1 cellular context compared by ENCODE assay signal in the genomic region with DNA sequence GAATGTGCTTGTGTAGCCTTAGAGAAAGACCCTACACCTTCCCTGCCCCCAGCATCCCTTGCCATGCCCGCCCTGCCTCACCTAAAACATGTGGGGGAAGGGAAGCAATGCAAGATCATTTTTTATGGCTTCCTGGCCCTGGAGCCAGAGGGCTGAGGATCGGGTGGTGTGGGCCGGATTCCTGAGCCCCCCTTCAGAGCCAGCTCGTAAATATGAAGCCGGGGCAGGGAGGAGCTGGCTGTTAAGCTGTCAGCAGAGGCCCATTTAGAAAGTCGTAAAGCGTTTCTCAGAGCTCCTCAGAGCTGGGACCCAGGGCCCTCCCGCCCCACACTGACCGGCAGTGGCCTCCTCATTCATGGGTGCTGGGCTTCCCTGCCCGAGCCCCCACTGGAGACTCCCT.
TF ChIP-seq lines count a peak whose summit lies in the region.

No MANE protein-coding gene starts in this region.

TF ChIP-seq in IMR-90, 13 proteins besides CTCF, POLR2A, EP300 and RAD21:
- no peak for TF ChIP-seq NFE2L2 (IDR thresholded peaks at IDR 0.05; ENCODE audit: low read depth, low read length)
- TF ChIP-seq CEBPB (IDR thresholded peaks at IDR 0.05; ENCODE audit: low read depth, low read length): no peak
- no peak for TF ChIP-seq MAZ (IDR thresholded peaks at IDR 0.05; ENCODE audit: borderline replicate concordance, low read depth, low read length)
- TF ChIP-seq RFX5 (IDR thresholded peaks at IDR 0.05; ENCODE audit: low read depth, low read length): no peak
- TF ChIP-seq SMC3 (IDR thresholded peaks at IDR 0.05; ENCODE audit: low read depth, low read length): no peak
- no peak for TF ChIP-seq MXI1 (IDR thresholded peaks at IDR 0.05; ENCODE audit: borderline replicate concordance, low read depth, low read length)
- TF ChIP-seq, protein P1, sequence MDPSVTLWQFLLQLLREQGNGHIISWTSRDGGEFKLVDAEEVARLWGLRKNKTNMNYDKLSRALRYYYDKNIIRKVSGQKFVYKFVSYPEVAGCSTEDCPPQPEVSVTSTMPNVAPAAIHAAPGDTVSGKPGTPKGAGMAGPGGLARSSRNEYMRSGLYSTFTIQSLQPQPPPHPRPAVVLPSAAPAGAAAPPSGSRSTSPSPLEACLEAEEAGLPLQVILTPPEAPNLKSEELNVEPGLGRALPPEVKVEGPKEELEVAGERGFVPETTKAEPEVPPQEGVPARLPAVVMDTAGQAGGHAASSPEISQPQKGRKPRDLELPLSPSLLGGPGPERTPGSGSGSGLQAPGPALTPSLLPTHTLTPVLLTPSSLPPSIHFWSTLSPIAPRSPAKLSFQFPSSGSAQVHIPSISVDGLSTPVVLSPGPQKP (IDR thresholded peaks at IDR 0.05; ENCODE audit: borderline replicate concordance, low read depth, low read length): no peak
- no peak for TF ChIP-seq BHLHE40 (IDR thresholded peaks at IDR 0.05; ENCODE audit: low read depth, low read length)
- no peak for TF ChIP-seq USF2 (IDR thresholded peaks at IDR 0.05; ENCODE audit: low read depth, low read length)
